In genomic region chr5:16486679-16487078, GRCh38 we compare ENCODE assay signal across 24 cellular contexts. TPM values are rescaled to one million over a fixed set of nuclear protein-coding genes. Genes with fewer than 3 reads are reported as not detected.
DNase-seq lines count a peak whose midpoint lies in the region; ATAC-seq and TF ChIP-seq lines count a peak whose summit lies in the region.
"Had no signal": no experiment of that assay in that cellular context is flagged by ENCODE, and none has a peak within 500 bp of the region (broad histone marks: within the 10 kb centered on the region; RNA-seq: fewer than 3 reads in every experiment).

No MANE protein-coding gene starts in this region.

- H3K27ac ChIP-seq in VCaP, result peak overlapping the region; percentile 68; the same call in 1 of the 2 replicates
- H3K27ac ChIP-seq: gastroesophageal sphincter, GM23248, neutrophil had no signal

- no peak for TF ChIP-seq CTCF in VCaP (conservative IDR thresholded peaks at IDR 0.05)

- DNase-seq in DMS53 treated with DMSO at 0.1 percent for 48 hours (lab: John Stamatoyannopoulos, UW; ENCODE audit: unreplicated experiment) (peak; percentile 77), kidney tubule cell (ENCODE audit: low spot score) (peak; percentile 94), renal cortical epithelial cell (ENCODE audit: low read depth) (peak; percentile 97), NCI-H2196 treated with DMSO at 0.1 percent for 48 hours (lab: John Stamatoyannopoulos, UW; ENCODE audit: unreplicated experiment) (no peak), dermis blood vessel endothelial cell (no peak)
- DNase-seq: activated B cell treated with CpG ODN at 0.5 μM for 24 hours; activated CD4-positive, alpha-beta memory T cell treated with anti-CD3 and anti-CD28 coated beads for 36 hours; aorta; C1 segment of cervical spinal cord; central memory CD4-positive, alpha-beta T cell; GM23248; IMR-90; mesendoderm; naive B cell; NCI-H1694 treated with DMSO at 0.1 percent for 48 hours; NCI-H2171; NCI-H526; SIG-M5; stimulated activated CD4-positive, alpha-beta T cell treated with anti-CD3 and anti-CD28 coated beads, Interleukin-4, amount 100 ng/mL, for 4 hours; stimulated activated naive B cell treated with anti-CD40 and anti-IgM and Interleukin-4, amounts not matched to agents 10 μg/mL and 1 μg/mL and 100 μg/mL, for 72 hours had no signal

- ATAC-seq in activated CD4-positive, CD25-positive, alpha-beta regulatory T cell treated with anti-CD3 and anti-CD28 coated beads, Interleukin-2, amount 50 U/mL, for 24 hours, result no peak
- ATAC-seq: gastroesophageal sphincter; stimulated activated naive B cell treated with anti-CD40 and anti-IgM and Interleukin-4, amounts not matched to agents 10 μg/mL and 1 μg/mL and 100 μg/mL, for 72 hours had no signal

RNA-seq across cellular contexts. Expression of gene ZNF622, which starts 21.1 kb away (rescaled TPM):
- total RNA-seq in renal cortical epithelial cell (53.3 and 98.3 TPM in 2 replicates), dermis blood vessel endothelial cell (34.9 and 52.8 TPM in 2 replicates)

Comparison
In these comparisons a context has a peak if more than half of its experiments do, and no peak if none do; other contexts are left out.
1. DNase-seq: peak in DMS53 treated with DMSO at 0.1 percent for 48 hours (single experiment), kidney tubule cell (single experiment) and renal cortical epithelial cell (single experiment); none in NCI-H2196 treated with DMSO at 0.1 percent for 48 hours (single experiment) and dermis blood vessel endothelial cell (single experiment).